ENCODE assay signal across 28 cellular contexts in the genomic region with DNA sequence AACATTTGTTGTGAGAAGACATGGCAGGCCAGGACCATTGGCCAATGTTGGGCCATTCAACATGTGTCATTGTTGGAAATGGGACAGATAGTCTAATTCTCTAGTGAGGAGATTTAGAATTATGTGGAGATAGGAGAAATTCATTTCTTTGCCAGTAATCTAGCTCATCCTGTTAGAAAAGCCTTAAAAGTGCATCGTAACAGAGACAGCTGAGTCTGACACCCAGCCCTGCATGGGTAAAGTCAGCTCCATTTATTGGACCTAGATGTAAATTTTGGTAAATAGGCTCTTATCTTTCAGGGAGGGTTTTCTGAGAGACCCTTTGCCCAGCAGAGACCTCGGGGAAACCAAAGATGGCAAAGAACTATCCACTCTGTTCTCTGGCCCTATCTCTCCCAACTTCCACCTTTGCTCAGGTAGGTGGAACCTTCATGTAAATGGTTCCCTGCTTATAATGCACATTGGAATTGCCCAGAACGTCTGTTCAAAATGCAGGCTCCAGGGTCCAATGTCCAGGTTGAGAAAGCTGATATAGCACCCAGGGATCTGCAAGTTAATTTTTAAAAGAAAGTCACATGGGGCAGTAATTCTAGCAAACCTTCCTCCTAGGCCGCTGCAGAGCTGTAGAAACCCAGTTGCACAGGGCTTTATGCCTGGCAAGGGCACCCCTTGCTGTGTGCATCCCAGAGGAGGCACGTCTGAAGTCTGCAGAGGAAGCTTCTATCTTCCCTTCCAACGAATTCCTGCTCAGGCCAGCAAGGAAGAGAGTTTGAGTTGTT.
A peak's percentile ranks its signal among the peaks of the same experiment; 100 is the strongest.
DNase-seq lines count a peak whose midpoint lies in the region; ATAC-seq and TF ChIP-seq lines count a peak whose summit lies in the region.
"Had no signal": no experiment of that assay in that cellular context is flagged by ENCODE, and none has a peak within 500 bp of the region (broad histone marks: within the 10 kb centered on the region; RNA-seq: fewer than 3 reads in every experiment).

No MANE protein-coding gene starts in this region.

- H3K36me3 Mint-ChIP-seq in T-helper 2 cell treated with Interferon-gamma antibody and Interleukin-4, amounts not matched to agents 5 μg/mL and 100 μg/mL, for 36 hours (ENCODE audit: low read depth), result peaks cover 2% of the 10 kb centered on the region
- H3K36me3 Mint-ChIP-seq: natural killer cell, T-cell had no signal

- H3K9me3 ChIP-seq in hepatocyte (ENCODE audit: low read depth) (no peaks in the 10 kb centered on the region), mucosa of rectum (ENCODE audit: control insufficient read depth in 2 of 2, low read length in 2 of 2) (no peaks in the 10 kb centered on the region)
- H3K9me3 ChIP-seq: sigmoid colon, tibial nerve had no signal

- ATAC-seq in GM18868 (IDR thresholded peaks at IDR 0.05; ENCODE audit: unreplicated experiment) (no peak), GM21390 (IDR thresholded peaks at IDR 0.05; ENCODE audit: unreplicated experiment) (no peak)
- ATAC-seq: GM12878, natural killer cell, T-cell had no signal

- H3K79me2 ChIP-seq in hepatocyte, result no peaks in the 10 kb centered on the region
- H3K79me2 ChIP-seq: parathyroid adenoma had no signal

- H3K27me3 Mint-ChIP-seq in T-helper 2 cell treated with Interferon-gamma antibody and Interleukin-4, amounts not matched to agents 5 μg/mL and 100 μg/mL, for 36 hours (ENCODE audit: low read depth), result no peaks in the 10 kb centered on the region
- H3K27me3 Mint-ChIP-seq: T-cell had no signal

- no peak overlapping the region for H3K9ac ChIP-seq in mucosa of rectum (ENCODE audit: low read depth in 1 of 2, low read length in 2 of 2)
- H3K9ac ChIP-seq: parathyroid adenoma had no signal

- peak overlapping the region; percentile 88 for H3K27ac ChIP-seq in hepatocyte
- peak overlapping the region; percentile 79 to 81 for H3K27ac ChIP-seq in mucosa of rectum (ENCODE audit: low read depth in 2 of 2, low read length in 2 of 2)
- H3K27ac ChIP-seq: parathyroid adenoma, tibial nerve had no signal

- H3K4me3 ChIP-seq in hepatocyte, result no peak overlapping the region
- peak overlapping the region in 1 of 2 donors; percentile 53 for H3K4me3 ChIP-seq in mucosa of rectum (ENCODE audit: low read length in 2 of 2)
- H3K4me3 ChIP-seq: GM12878, sigmoid colon, tibial nerve had no signal

- peaks cover 12% of the 10 kb centered on the region for H3K9me3 Mint-ChIP-seq in T-helper 2 cell treated with Interferon-gamma antibody and Interleukin-4, amounts not matched to agents 5 μg/mL and 100 μg/mL, for 36 hours
- H3K9me3 Mint-ChIP-seq: T-cell had no signal

- H3K4me3 Mint-ChIP-seq in T-helper 2 cell treated with Interferon-gamma antibody and Interleukin-4, amounts not matched to agents 5 μg/mL and 100 μg/mL, for 36 hours, result no peak overlapping the region
- H3K4me3 Mint-ChIP-seq: natural killer cell; stimulated activated naive CD8-positive, alpha-beta T cell treated with anti-CD3 and anti-CD28 coated beads, Interleukin-15, Interleukin-2, amounts not matched to agents 100 ng/mL and 50 ng/mL, for 24 hours; T-cell had no signal

- H3K4me1 ChIP-seq in hepatocyte (ENCODE audit: insufficient read depth) (peaks cover 34% of the 10 kb centered on the region), mucosa of rectum (ENCODE audit: control insufficient read depth in 2 of 2, insufficient read depth in 2 of 2, low read length in 2 of 2) (peaks cover 21 to 51% of the 10 kb centered on the region in 2 donors)
- H3K4me1 ChIP-seq: parathyroid adenoma had no signal

- H3K27me3 ChIP-seq in hepatocyte (no peaks in the 10 kb centered on the region), mucosa of rectum (ENCODE audit: control insufficient read depth in 2 of 2, insufficient read depth in 2 of 2, low read length in 2 of 2) (no peaks in the 10 kb centered on the region)
- H3K27me3 ChIP-seq: sigmoid colon, tibial nerve had no signal

- WGBS in hepatocyte (ENCODE audit: low lambda C conversion rate, missing lambda C conversion rate), result 65% methylated on average over 6 of the region's 6 CpGs

- H2AFZ ChIP-seq in hepatocyte, result no peak overlapping the region
- H2AFZ ChIP-seq: parathyroid adenoma had no signal

- H3K27ac Mint-ChIP-seq in T-helper 2 cell treated with Interferon-gamma antibody and Interleukin-4, amounts not matched to agents 5 μg/mL and 100 μg/mL, for 36 hours, result peak overlapping the region; percentile 14
- H3K27ac Mint-ChIP-seq: natural killer cell; stimulated activated naive CD8-positive, alpha-beta T cell treated with anti-CD3 and anti-CD28 coated beads, Interleukin-15, Interleukin-2, amounts not matched to agents 100 ng/mL and 50 ng/mL, for 24 hours; T-cell had no signal

- peak overlapping the region; percentile 56 for H3K4me2 ChIP-seq in hepatocyte

- no peak for DNase-seq in T-helper 2 cell treated with Interferon-gamma antibody and Interleukin-4, amounts not matched to agents 5 μg/mL and 100 μg/mL, for 36 hours (ENCODE audit: low spot score)
- no peak for DNase-seq in T-helper 2 cell
- DNase-seq in hepatocyte (ENCODE audit: low spot score), result peak; percentile 79
- no peak for DNase-seq in MV-4-11 (lab: John Stamatoyannopoulos, UW)
- no peak for DNase-seq in activated CD8-positive, alpha-beta memory T cell treated with anti-CD3 and anti-CD28 coated beads for 24 hours
- DNase-seq: activated CD4-positive, alpha-beta T cell treated with anti-CD3 and anti-CD28 coated beads for 4 hours; activated naive CD4-positive, alpha-beta T cell treated with anti-CD3 and anti-CD28 coated beads, Interleukin-2, amount 50 U/mL, for 16 hours; anterior cingulate cortex; dermis blood vessel endothelial cell; DND-41; glutamatergic neuron; H7; Kasumi-1; kidney glomerular epithelial cell; natural killer cell; NCI-H1694 treated with DMSO at 0.1 percent for 48 hours; NCI-H2171 treated with DMSO at 0.1 percent for 48 hours; NCI-H524; sigmoid colon; stimulated activated CD4-positive, alpha-beta T cell treated with anti-CD3 and anti-CD28 coated beads, Interleukin-15, amount 100 ng/mL, for 24 hours; T-cell had no signal

- peaks cover 1% of the 10 kb centered on the region for H3K4me1 Mint-ChIP-seq in T-helper 2 cell treated with Interferon-gamma antibody and Interleukin-4, amounts not matched to agents 5 μg/mL and 100 μg/mL, for 36 hours (ENCODE audit: low read depth)
- H3K4me1 Mint-ChIP-seq: natural killer cell, T-cell had no signal

- TF ChIP-seq CTCF in hepatocyte (IDR thresholded peaks at IDR 0.05; ENCODE audit: poor library complexity), result no peak

- no peaks in the 10 kb centered on the region for H3K9me2 ChIP-seq in hepatocyte (replicated peaks; ENCODE audit: insufficient read depth)

- H4K20me1 ChIP-seq in hepatocyte (ENCODE audit: insufficient read depth, poor library complexity, severe bottlenecking), result no peaks in the 10 kb centered on the region

- H3K36me3 ChIP-seq in hepatocyte (replicated peaks; ENCODE audit: insufficient read depth, low read depth), result no peaks in the 10 kb centered on the region
- H3K36me3 ChIP-seq in mucosa of rectum (ENCODE audit: control insufficient read depth in 2 of 2, insufficient read depth in 2 of 2, low read length in 2 of 2), result no peaks in the 10 kb centered on the region
- H3K36me3 ChIP-seq: sigmoid colon, tibial nerve had no signal
